ENCODE assay signal across 1 cellular context in the genomic region with DNA sequence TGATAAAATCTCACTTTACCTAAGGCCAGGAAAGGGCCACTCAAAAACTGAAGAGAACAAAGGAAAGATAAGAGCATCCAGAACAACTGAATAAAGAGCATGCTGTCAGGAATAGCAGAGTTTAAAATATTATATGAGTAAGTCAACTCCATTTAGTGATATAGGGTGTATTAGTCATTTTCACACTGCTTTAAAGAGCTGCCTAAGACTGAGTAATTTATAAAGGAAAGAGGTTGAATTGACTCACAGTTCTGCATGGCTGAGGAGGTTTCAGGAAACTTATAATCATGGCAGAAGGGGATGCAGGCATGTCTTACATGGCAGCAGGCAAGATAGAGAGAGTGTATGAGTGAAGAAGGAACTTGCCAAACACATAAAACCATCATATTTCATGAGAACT.
TF ChIP-seq lines count a peak whose summit lies in the region.

No MANE protein-coding gene starts in this region.

TF ChIP-seq in IMR-90, 13 proteins besides CTCF, POLR2A, EP300 and RAD21 (continued from another document):
- TF ChIP-seq RCOR1 (IDR thresholded peaks at IDR 0.05; ENCODE audit: insufficient replicate concordance, low read length) (no peak), MAZ (IDR thresholded peaks at IDR 0.05; ENCODE audit: borderline replicate concordance, low read depth, low read length) (no peak), CEBPB (IDR thresholded peaks at IDR 0.05; ENCODE audit: low read depth, low read length) (no peak), MAFK (IDR thresholded peaks at IDR 0.05; ENCODE audit: low read depth, low read length) (no peak), MXI1 (IDR thresholded peaks at IDR 0.05; ENCODE audit: borderline replicate concordance, low read depth, low read length) (no peak), SMC3 (IDR thresholded peaks at IDR 0.05; ENCODE audit: low read depth, low read length) (no peak), NFE2L2 (IDR thresholded peaks at IDR 0.05; ENCODE audit: low read depth, low read length) (no peak)
- TF ChIP-seq, protein P1, sequence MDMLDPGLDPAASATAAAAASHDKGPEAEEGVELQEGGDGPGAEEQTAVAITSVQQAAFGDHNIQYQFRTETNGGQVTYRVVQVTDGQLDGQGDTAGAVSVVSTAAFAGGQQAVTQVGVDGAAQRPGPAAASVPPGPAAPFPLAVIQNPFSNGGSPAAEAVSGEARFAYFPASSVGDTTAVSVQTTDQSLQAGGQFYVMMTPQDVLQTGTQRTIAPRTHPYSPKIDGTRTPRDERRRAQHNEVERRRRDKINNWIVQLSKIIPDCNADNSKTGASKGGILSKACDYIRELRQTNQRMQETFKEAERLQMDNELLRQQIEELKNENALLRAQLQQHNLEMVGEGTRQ (IDR thresholded peaks at IDR 0.05; ENCODE audit: low read depth, low read length) = no peak
- TF ChIP-seq, protein P2, sequence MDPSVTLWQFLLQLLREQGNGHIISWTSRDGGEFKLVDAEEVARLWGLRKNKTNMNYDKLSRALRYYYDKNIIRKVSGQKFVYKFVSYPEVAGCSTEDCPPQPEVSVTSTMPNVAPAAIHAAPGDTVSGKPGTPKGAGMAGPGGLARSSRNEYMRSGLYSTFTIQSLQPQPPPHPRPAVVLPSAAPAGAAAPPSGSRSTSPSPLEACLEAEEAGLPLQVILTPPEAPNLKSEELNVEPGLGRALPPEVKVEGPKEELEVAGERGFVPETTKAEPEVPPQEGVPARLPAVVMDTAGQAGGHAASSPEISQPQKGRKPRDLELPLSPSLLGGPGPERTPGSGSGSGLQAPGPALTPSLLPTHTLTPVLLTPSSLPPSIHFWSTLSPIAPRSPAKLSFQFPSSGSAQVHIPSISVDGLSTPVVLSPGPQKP (IDR thresholded peaks at IDR 0.05; ENCODE audit: borderline replicate concordance, low read depth, low read length) = no peak
